1 cellular context compared by ENCODE assay signal in the genomic region with DNA sequence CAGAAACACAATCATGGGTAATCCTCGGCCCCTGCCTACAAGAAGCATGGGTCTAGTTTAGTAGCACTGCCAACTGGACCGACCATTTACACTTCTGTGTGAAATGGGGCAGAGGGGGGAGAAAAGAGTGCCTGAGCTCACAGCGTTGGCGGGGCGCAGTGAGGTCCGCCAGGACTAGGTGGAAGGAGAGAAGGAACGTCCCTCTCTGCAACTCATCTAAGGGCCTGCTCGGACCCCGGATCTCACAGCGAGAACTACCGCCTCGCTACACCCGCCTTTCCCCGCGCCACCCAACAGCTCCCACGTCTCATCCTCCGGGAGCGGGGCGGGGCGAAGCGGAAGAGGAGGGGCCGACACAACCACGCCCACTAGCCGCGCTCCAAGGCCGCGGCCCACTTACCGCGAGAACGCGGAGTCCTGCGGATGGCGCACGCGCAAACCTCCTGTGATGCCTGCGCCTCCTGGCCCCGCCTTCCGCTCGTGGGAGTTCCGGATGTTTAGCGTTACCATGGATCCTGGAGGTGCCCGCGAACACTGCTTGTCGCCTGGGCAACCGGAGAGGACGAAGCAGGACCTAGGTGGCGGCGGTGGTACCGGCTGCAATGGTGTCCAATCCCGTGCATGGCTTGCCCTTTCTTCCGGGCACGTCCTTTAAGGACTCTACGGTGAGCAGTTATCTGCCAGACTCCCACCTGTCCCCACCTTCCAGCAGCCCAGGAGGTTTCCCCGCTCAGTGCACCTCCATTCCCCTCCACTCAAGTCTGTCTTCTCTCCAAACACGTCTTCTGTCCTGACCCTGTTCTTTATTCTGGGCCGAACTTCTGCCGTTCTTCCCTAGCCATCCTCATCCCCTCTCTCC.
A peak's percentile ranks its signal among the peaks of the same experiment; 100 is the strongest.
TF ChIP-seq lines count a peak whose summit lies in the region.

A gene with protein sequence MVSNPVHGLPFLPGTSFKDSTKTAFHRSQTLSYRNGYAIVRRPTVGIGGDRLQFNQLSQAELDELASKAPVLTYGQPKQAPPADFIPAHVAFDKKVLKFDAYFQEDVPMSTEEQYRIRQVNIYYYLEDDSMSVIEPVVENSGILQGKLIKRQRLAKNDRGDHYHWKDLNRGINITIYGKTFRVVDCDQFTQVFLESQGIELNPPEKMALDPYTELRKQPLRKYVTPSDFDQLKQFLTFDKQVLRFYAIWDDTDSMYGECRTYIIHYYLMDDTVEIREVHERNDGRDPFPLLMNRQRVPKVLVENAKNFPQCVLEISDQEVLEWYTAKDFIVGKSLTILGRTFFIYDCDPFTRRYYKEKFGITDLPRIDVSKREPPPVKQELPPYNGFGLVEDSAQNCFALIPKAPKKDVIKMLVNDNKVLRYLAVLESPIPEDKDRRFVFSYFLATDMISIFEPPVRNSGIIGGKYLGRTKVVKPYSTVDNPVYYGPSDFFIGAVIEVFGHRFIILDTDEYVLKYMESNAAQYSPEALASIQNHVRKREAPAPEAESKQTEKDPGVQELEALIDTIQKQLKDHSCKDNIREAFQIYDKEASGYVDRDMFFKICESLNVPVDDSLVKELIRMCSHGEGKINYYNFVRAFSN (plus strand): TSS at position 534 of the 859 bp plus-strand sequence. CDS start 69 bp downstream, at position 603.

TF ChIP-seq in HepG2, 621 proteins besides CTCF, POLR2A, EP300 and RAD21 (continued from another document and continues in another):
- TF ChIP-seq HOXA9 (CRISPR knock-in tag; IDR thresholded peaks at IDR 0.05; ENCODE audit: borderline replicate concordance): no peak
- TF ChIP-seq, protein P1, sequence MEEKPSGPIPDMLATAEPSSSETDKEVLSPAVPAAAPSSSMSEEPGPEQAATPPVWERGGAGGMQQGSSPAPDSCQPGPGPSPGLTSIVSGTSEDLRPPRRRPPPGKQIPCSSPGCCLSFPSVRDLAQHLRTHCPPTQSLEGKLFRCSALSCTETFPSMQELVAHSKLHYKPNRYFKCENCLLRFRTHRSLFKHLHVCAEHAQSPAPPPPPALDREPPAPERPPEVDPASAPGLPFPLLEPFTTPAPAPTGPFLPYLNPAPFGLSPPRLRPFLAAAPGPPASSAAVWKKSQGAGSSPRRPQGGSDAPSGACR (CRISPR knock-in tag; IDR thresholded peaks at IDR 0.05): peak; percentile 68; the same call in 1 of the 2 replicates
- TF ChIP-seq ZNF331 (CRISPR knock-in tag; IDR thresholded peaks at IDR 0.05): peak; percentile 80
- peak; percentile 82; the same call in 1 of the 2 replicates for TF ChIP-seq KDM5B (CRISPR knock-in tag; IDR thresholded peaks at IDR 0.05; ENCODE audit: borderline replicate concordance)
- peak; percentile 85 for TF ChIP-seq ZNF574 (CRISPR knock-in tag; IDR thresholded peaks at IDR 0.05)
- TF ChIP-seq ZFP41 (CRISPR knock-in tag; IDR thresholded peaks at IDR 0.05; ENCODE audit: borderline replicate concordance): 0 out of 2 replicates have a peak, but pooled peaks have one; percentile 48
- peak; percentile 67; the same call in 1 of the 2 replicates for TF ChIP-seq PBX3 (CRISPR knock-in tag; IDR thresholded peaks at IDR 0.05; ENCODE audit: borderline replicate concordance)
- TF ChIP-seq ZNF501 (CRISPR knock-in tag; IDR thresholded peaks at IDR 0.05): peak; percentile 93
- TF ChIP-seq ELF1 (CRISPR knock-in tag; IDR thresholded peaks at IDR 0.05): peak; percentile 95
- TF ChIP-seq SRSF9 (IDR thresholded peaks at IDR 0.05; ENCODE audit: borderline replicate concordance, insufficient read depth, low read depth, low read length, poor library complexity, severe bottlenecking): no peak
- peak; percentile 75 for TF ChIP-seq NCOA2 (CRISPR knock-in tag; IDR thresholded peaks at IDR 0.05)
- TF ChIP-seq SIX1 (CRISPR knock-in tag; IDR thresholded peaks at IDR 0.05; ENCODE audit: borderline replicate concordance): no peak
- TF ChIP-seq SAP130 (CRISPR knock-in tag; IDR thresholded peaks at IDR 0.05; ENCODE audit: low read depth): peak; percentile 100
- peak; percentile 70; the same call in 1 of the 2 replicates for TF ChIP-seq NKX3-1 (CRISPR knock-in tag; IDR thresholded peaks at IDR 0.05)
- no peak for TF ChIP-seq PCBP2 (optimal IDR thresholded peaks at IDR 0.05; ENCODE audit: low read depth, low read length, poor library complexity, severe bottlenecking)
- TF ChIP-seq, protein P2, sequence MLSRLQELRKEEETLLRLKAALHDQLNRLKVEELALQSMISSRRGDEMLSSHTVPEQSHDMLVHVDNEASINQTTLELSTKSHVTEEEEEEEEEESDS (CRISPR knock-in tag; IDR thresholded peaks at IDR 0.05; ENCODE audit: borderline replicate concordance): no peak
- TF ChIP-seq ZSCAN30 (CRISPR knock-in tag; IDR thresholded peaks at IDR 0.05): no peak
- TF ChIP-seq SRY (CRISPR knock-in tag; IDR thresholded peaks at IDR 0.05): no peak
- peak; percentile 35; the same call in 1 of the 2 replicates for TF ChIP-seq ZNF44 (CRISPR knock-in tag; IDR thresholded peaks at IDR 0.05)
- TF ChIP-seq NR2F6 (IDR thresholded peaks at IDR 0.05): no peak
- peak; percentile 61 for TF ChIP-seq NR2F6 (CRISPR knock-in tag; IDR thresholded peaks at IDR 0.05)
- 0 out of 2 replicates have a peak, but pooled peaks have one; percentile 18 for TF ChIP-seq GZF1 (CRISPR knock-in tag; IDR thresholded peaks at IDR 0.05)
- no peak for TF ChIP-seq PHB2 (IDR thresholded peaks at IDR 0.05; ENCODE audit: partially characterized antibody)
- no peak for TF ChIP-seq MTA3 (CRISPR knock-in tag; IDR thresholded peaks at IDR 0.05)
- peak; percentile 47; the same call in 1 of the 2 replicates for TF ChIP-seq ZNF3 (CRISPR knock-in tag; IDR thresholded peaks at IDR 0.05)
- peak; percentile 61; the same call in 1 of the 2 replicates for TF ChIP-seq MED13 (CRISPR knock-in tag; IDR thresholded peaks at IDR 0.05)
- peak; percentile 53 for TF ChIP-seq AGO1 (IDR thresholded peaks at IDR 0.05; ENCODE audit: low read depth, low read length, poor library complexity, severe bottlenecking)
- peak; percentile 82 for TF ChIP-seq TEAD3 (CRISPR knock-in tag; optimal IDR thresholded peaks at IDR 0.05; ENCODE audit: borderline replicate concordance)
- peak; percentile 68; the same call in 1 of the 2 replicates for TF ChIP-seq ZNF503 (CRISPR knock-in tag; IDR thresholded peaks at IDR 0.05)
- no peak for TF ChIP-seq TOE1 (CRISPR knock-in tag; IDR thresholded peaks at IDR 0.05)
- no peak for TF ChIP-seq ZNF75D (CRISPR knock-in tag; IDR thresholded peaks at IDR 0.05; ENCODE audit: borderline replicate concordance)
- TF ChIP-seq, protein P3, sequence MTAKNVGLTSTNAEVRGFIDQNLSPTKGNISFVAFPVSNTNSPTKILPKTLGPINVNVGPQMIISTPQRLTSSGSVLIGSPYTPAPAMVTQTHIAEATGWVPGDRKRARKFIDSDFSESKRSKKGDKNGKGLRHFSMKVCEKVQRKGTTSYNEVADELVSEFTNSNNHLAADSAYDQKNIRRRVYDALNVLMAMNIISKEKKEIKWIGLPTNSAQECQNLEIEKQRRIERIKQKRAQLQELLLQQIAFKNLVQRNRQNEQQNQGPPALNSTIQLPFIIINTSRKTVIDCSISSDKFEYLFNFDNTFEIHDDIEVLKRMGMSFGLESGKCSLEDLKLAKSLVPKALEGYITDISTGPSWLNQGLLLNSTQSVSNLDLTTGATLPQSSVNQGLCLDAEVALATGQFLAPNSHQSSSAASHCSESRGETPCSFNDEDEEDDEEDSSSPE (CRISPR knock-in tag; IDR thresholded peaks at IDR 0.05): peak; percentile 88
- peak; percentile 85 for TF ChIP-seq GATA4 (IDR thresholded peaks at IDR 0.05; ENCODE audit: borderline replicate concordance, low read depth)
- no peak for TF ChIP-seq ZNF30 (CRISPR knock-in tag; IDR thresholded peaks at IDR 0.05)
- no peak for TF ChIP-seq MATR3 (CRISPR knock-in tag; IDR thresholded peaks at IDR 0.05)
- TF ChIP-seq WIZ (CRISPR knock-in tag; IDR thresholded peaks at IDR 0.05): peak; percentile 79; the same call in 1 of the 2 replicates
- TF ChIP-seq AHR (CRISPR knock-in tag; IDR thresholded peaks at IDR 0.05): 0 out of 2 replicates have a peak, but pooled peaks have one; percentile 76
- TF ChIP-seq ZNF350 (CRISPR knock-in tag; IDR thresholded peaks at IDR 0.05; ENCODE audit: borderline replicate concordance, low read depth): peak; percentile 80; the same call in 1 of the 2 replicates
- TF ChIP-seq KDM4B (CRISPR knock-in tag; IDR thresholded peaks at IDR 0.05): peak; percentile 72; the same call in 1 of the 2 replicates
- peak; percentile 80 for TF ChIP-seq MAZ (IDR thresholded peaks at IDR 0.05; ENCODE audit: borderline replicate concordance, low read depth, low read length)
- peak; percentile 54 for TF ChIP-seq MAZ (CRISPR knock-in tag; IDR thresholded peaks at IDR 0.05; ENCODE audit: low read depth)
- TF ChIP-seq ZSCAN25 (CRISPR knock-in tag; IDR thresholded peaks at IDR 0.05): 0 out of 2 replicates have a peak, but pooled peaks have one; percentile 45
- peak; percentile 93; the same call in 1 of the 2 replicates for TF ChIP-seq ZZZ3 (CRISPR knock-in tag; IDR thresholded peaks at IDR 0.05; ENCODE audit: borderline replicate concordance)
- TF ChIP-seq ZBTB42 (CRISPR knock-in tag; IDR thresholded peaks at IDR 0.05): no peak
- TF ChIP-seq, protein P4, sequence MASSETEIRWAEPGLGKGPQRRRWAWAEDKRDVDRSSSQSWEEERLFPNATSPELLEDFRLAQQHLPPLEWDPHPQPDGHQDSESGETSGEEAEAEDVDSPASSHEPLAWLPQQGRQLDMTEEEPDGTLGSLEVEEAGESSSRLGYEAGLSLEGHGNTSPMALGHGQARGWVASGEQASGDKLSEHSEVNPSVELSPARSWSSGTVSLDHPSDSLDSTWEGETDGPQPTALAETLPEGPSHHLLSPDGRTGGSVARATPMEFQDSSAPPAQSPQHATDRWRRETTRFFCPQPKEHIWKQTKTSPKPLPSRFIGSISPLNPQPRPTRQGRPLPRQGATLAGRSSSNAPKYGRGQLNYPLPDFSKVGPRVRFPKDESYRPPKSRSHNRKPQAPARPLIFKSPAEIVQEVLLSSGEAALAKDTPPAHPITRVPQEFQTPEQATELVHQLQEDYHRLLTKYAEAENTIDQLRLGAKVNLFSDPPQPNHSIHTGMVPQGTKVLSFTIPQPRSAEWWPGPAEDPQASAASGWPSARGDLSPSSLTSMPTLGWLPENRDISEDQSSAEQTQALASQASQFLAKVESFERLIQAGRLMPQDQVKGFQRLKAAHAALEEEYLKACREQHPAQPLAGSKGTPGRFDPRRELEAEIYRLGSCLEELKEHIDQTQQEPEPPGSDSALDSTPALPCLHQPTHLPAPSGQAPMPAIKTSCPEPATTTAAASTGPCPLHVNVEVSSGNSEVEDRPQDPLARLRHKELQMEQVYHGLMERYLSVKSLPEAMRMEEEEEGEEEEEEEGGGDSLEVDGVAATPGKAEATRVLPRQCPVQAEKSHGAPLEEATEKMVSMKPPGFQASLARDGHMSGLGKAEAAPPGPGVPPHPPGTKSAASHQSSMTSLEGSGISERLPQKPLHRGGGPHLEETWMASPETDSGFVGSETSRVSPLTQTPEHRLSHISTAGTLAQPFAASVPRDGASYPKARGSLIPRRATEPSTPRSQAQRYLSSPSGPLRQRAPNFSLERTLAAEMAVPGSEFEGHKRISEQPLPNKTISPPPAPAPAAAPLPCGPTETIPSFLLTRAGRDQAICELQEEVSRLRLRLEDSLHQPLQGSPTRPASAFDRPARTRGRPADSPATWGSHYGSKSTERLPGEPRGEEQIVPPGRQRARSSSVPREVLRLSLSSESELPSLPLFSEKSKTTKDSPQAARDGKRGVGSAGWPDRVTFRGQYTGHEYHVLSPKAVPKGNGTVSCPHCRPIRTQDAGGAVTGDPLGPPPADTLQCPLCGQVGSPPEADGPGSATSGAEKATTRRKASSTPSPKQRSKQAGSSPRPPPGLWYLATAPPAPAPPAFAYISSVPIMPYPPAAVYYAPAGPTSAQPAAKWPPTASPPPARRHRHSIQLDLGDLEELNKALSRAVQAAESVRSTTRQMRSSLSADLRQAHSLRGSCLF (CRISPR knock-in tag; IDR thresholded peaks at IDR 0.05; ENCODE audit: borderline replicate concordance): no peak
